ENCODE assay signal across 14 cellular contexts in the genomic region with DNA sequence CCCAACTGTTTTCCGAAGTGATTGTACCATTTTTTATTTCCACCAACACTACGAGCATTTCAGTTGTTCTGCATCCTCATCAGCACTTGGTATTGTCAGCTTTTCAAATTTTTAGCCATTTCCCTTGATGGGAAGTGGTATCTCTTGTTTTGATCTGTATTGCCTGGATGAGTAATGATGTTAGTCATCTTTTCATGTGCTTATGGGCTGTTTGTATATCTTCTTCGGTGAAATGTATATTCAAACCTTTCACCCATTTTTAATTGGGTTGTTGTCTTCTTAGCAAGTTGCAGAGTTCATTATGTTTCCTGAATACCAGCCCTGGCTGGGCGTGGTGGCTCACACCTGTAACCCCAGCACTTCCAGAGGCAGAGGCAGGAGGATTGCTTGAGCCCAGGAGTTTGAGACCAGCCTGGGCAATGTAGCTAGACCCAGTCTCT. TPM values are rescaled to one million over a fixed set of nuclear protein-coding genes. Genes with fewer than 3 reads are reported as not detected.
DNase-seq lines count a peak whose midpoint lies in the region; ATAC-seq and TF ChIP-seq lines count a peak whose summit lies in the region.
"Had no signal": no experiment of that assay in that cellular context is flagged by ENCODE, and none has a peak within 500 bp of the region (broad histone marks: within the 10 kb centered on the region; RNA-seq: fewer than 3 reads in every experiment).

No MANE protein-coding gene starts in this region.

- H3K36me3 ChIP-seq in BLaER1 (peaks cover 37% of the 10 kb centered on the region), PC-9 (ENCODE audit: low read depth) (no peaks in the 10 kb centered on the region), spleen (no peaks in the 10 kb centered on the region)

- CTCF ChIA-PET in PC-9 (lab: Charles Lee) = no interaction called here

- DNase-seq in GM12865 (ENCODE audit: low read depth) (peak; percentile 40), PC-9 (peak; percentile 60 to 93), fibroblast of pulmonary artery (ENCODE audit: low read depth) (peak; percentile 15), spleen (no peak), DMS 273 (lab: John Stamatoyannopoulos, UW; ENCODE audit: unreplicated experiment) (no peak)
- no peak for DNase-seq in effector CD8-positive, alpha-beta T cell (lab: John Stamatoyannopoulos, UW)
- DNase-seq: activated effector memory CD4-positive, alpha-beta T cell treated with anti-CD3 and anti-CD28 coated beads, Interleukin-2, amount 50 U/mL, for 16 hours; DMS79 treated with DMSO at 0.1 percent for 48 hours; dorsolateral prefrontal cortex; NCI-H2029 treated with DMSO at 0.1 percent for 48 hours; NCI-H526; stimulated activated naive CD8-positive, alpha-beta T cell treated with anti-CD3 and anti-CD28 coated beads, Interleukin-15, Interleukin-2, amounts not matched to agents 100 U/mL and 50 U/mL, for 24 hours had no signal

- H3K9me3 ChIP-seq in BLaER1 (peaks cover 15% of the 10 kb centered on the region), PC-9 (ENCODE audit: insufficient read depth, low read depth) (peaks cover 17% of the 10 kb centered on the region), spleen (no peaks in the 10 kb centered on the region)

- WGBS in spleen, 5 donors = 81 to 90% (median 85%) methylated on average over 4 of the region's 4 CpGs

- no peak for TF ChIP-seq POLR2A in spleen (IDR thresholded peaks at IDR 0.05)

- H3K27ac ChIP-seq in BLaER1 (no peak overlapping the region), PC-9 (peak overlapping the region; percentile 92), spleen (no peak overlapping the region)

- H3K27me3 ChIP-seq in BLaER1 = no peaks in the 10 kb centered on the region
- H3K27me3 ChIP-seq in PC-9 (ENCODE audit: insufficient read depth, low read depth) = no peaks in the 10 kb centered on the region
- peaks cover 0 to 9% (median 0%) of the 10 kb centered on the region in 7 donors for H3K27me3 ChIP-seq in spleen (replicated peaks in 1 of 7)
- H3K27me3 ChIP-seq: dorsolateral prefrontal cortex had no signal

- H3K4me1 ChIP-seq in BLaER1 (peaks cover 81% of the 10 kb centered on the region), PC-9 (replicated peaks; ENCODE audit: insufficient read depth) (peaks cover 25% of the 10 kb centered on the region), spleen (peaks cover 1 to 28% (median 13%) of the 10 kb centered on the region in 6 donors)

- ATAC-seq in HG02798 (IDR thresholded peaks at IDR 0.05; ENCODE audit: poor library complexity, unreplicated experiment) = no peak
- ATAC-seq: stimulated activated naive CD8-positive, alpha-beta T cell treated with anti-CD3 and anti-CD28 coated beads, Interleukin-15, Interleukin-2, amounts not matched to agents 100 U/mL and 50 U/mL, for 24 hours had no signal

- H3F3A ChIP-seq in PC-9 (ENCODE audit: insufficient read depth, low read depth) = peaks cover 36% of the 10 kb centered on the region

- peaks cover 93% of the 10 kb centered on the region for H4K20me1 ChIP-seq in BLaER1
- H4K20me1 ChIP-seq in PC-9 (ENCODE audit: insufficient read depth) = no peaks in the 10 kb centered on the region

- H3K4me2 ChIP-seq in BLaER1 = peak overlapping the region; percentile 45
- peak overlapping the region; percentile 76 for H3K4me2 ChIP-seq in PC-9

- no peaks in the 10 kb centered on the region for H3K9me2 ChIP-seq in PC-9 (ENCODE audit: insufficient read depth)

- no peaks in the 10 kb centered on the region for H3K79me2 ChIP-seq in PC-9 (ENCODE audit: low read depth)

- POLR2A ChIA-PET in PC-9 (lab: Charles Lee; ENCODE audit: unreplicated experiment) = interaction anchor here (0.6 kb wide), 2 partner anchors 14 to 487 kb away, joined by 9 to 15 read pairs; no protein-coding TSS in a partner anchor

- TF ChIP-seq CTCF in GM12865 (IDR thresholded peaks at IDR 0.05; ENCODE audit: insufficient read depth, low read depth, low read length, missing control alignments) (no peak), PC-9 (conservative IDR thresholded peaks at IDR 0.05) (no peak), fibroblast of pulmonary artery (IDR thresholded peaks at IDR 0.05; ENCODE audit: low read length, missing control alignments) (no peak), spleen (IDR thresholded peaks at IDR 0.05 in 8 of 11, conservative IDR thresholded peaks at IDR 0.05 in 3 of 11) (no peak)

- H2AFZ ChIP-seq in PC-9 = no peak overlapping the region

- H3K4me3 ChIP-seq in BLaER1 (no peak overlapping the region), GM12865 (ENCODE audit: low read depth, low read length) (no peak overlapping the region), PC-9 (peak overlapping the region; percentile 5; the same call in 1 of the 2 replicates), fibroblast of pulmonary artery (replicated peaks; ENCODE audit: low read depth, low read length) (no peak overlapping the region), spleen (no peak overlapping the region)
- H3K4me3 ChIP-seq: dorsolateral prefrontal cortex had no signal

- intact Hi-C loops in PC-9 (cut with micrococcal nuclease; ENCODE audit: unreplicated experiment) = loop anchor here (10.0 kb wide), 1 partner anchor 63 kb away; no protein-coding TSS in a partner anchor
- intact Hi-C loops in spleen (cut with DNase I; ENCODE audit: low total_unique reads) = no loop called here

- no TSS peak for BruUV-seq in PC-9 (replicated peaks; lab: Mats Ljungman, UMichigan)

- no peak overlapping the region for H3K9ac ChIP-seq in BLaER1

RNA-seq across cellular contexts. Expression of a gene that starts 22.1 kb away (rescaled TPM):
- 37.9 and 48.0 TPM in 2 replicates for total RNA-seq in PC-9 (2021)
- total RNA-seq in spleen = 10 to 100 TPM; 15.7 to 18.6 (median 17.4) TPM
- polyA plus RNA-seq in spleen = 1 to 10 TPM; 2.7 to 9.7 (median 2.7) TPM

RNA-seq across cellular contexts. Expression of a gene that starts 57.1 kb away (rescaled TPM):
- total RNA-seq in PC-9 (2021) = 65.5 and 75.7 TPM in 2 replicates
- total RNA-seq in spleen = 10 to 100 TPM in 6 of 7 donors, 1 to 10 TPM in 1; 7.5 to 24.7 (median 19.0) TPM
- 10 to 100 TPM; 17.0 to 25.0 (median 23.2) TPM for polyA plus RNA-seq in spleen

Comparison
In these comparisons a context has a peak if more than half of its experiments do, and no peak if none do; other contexts are left out.
1. DNase-seq: peak in GM12865 (single experiment), PC-9 (2 of 2) and fibroblast of pulmonary artery (single experiment); none in effector CD8-positive, alpha-beta T cell (single experiment), spleen (single experiment) and DMS 273 (single experiment).